28 cellular contexts compared by ENCODE assay signal in genomic region chr9:88897081-88897480, GRCh38.
"Had no signal": no experiment of that assay in that cellular context is flagged by ENCODE, and none has a peak within 500 bp of the region (broad histone marks: within the 10 kb centered on the region; RNA-seq: fewer than 3 reads in every experiment).

No MANE protein-coding gene starts in this region.

- H3K27me3 Mint-ChIP-seq: type B pancreatic cell had no signal

- H3K27ac Mint-ChIP-seq: naive thymus-derived CD4-positive, alpha-beta T cell; natural killer cell; nephron; neural progenitor cell; stimulated activated effector memory CD8-positive, alpha-beta T cell treated with anti-CD3 and anti-CD28 coated beads, Interleukin-12 subunit alpha, Interleukin-12 subunit beta, amount 100 ng/mL, for 72 hours; stimulated activated naive B cell treated with anti-CD40 and anti-IgM and Interleukin-4, amounts not matched to agents 10 μg/mL and 1 μg/mL and 100 μg/mL, for 72 hours; stimulated activated naive CD8-positive, alpha-beta T cell treated with anti-CD3 and anti-CD28 coated beads, Interleukin-15, Interleukin-2, amounts not matched to agents 100 ng/mL and 50 ng/mL, for 24 hours; type B pancreatic cell had no signal

- H3K79me2 ChIP-seq: parathyroid adenoma had no signal

- H3K9me3 ChIP-seq: ovary, prostate gland, right lobe of liver, sigmoid colon, stomach, thoracic aorta, thyroid gland, tibial nerve, upper lobe of right lung, uterus had no signal

- H3K27ac ChIP-seq: neural progenitor cell, ovary, parathyroid adenoma, prostate gland, right lobe of liver, sigmoid colon, stomach, thoracic aorta, thyroid gland, tibial nerve, upper lobe of right lung, uterus had no signal

- H3K4me1 Mint-ChIP-seq: naive thymus-derived CD4-positive, alpha-beta T cell; natural killer cell; neural progenitor cell; stimulated activated effector memory CD8-positive, alpha-beta T cell treated with anti-CD3 and anti-CD28 coated beads, Interleukin-12 subunit alpha, Interleukin-12 subunit beta, amount 100 ng/mL, for 72 hours; stimulated activated naive B cell treated with anti-CD40 and anti-IgM and Interleukin-4, amounts not matched to agents 10 μg/mL and 1 μg/mL and 100 μg/mL, for 72 hours had no signal

- H3K36me3 ChIP-seq: neural progenitor cell, ovary, prostate gland, right lobe of liver, sigmoid colon, stomach, thoracic aorta, thyroid gland, tibial nerve, upper lobe of right lung, uterus had no signal

- H3K9ac ChIP-seq: neural progenitor cell, parathyroid adenoma had no signal

- H2AFZ ChIP-seq: neural progenitor cell, parathyroid adenoma had no signal

- H3K9me3 Mint-ChIP-seq: naive thymus-derived CD4-positive, alpha-beta T cell; natural killer cell; nephron; stimulated activated effector memory CD8-positive, alpha-beta T cell treated with anti-CD3 and anti-CD28 coated beads, Interleukin-12 subunit alpha, Interleukin-12 subunit beta, amount 100 ng/mL, for 72 hours; stimulated activated naive B cell treated with anti-CD40 and anti-IgM and Interleukin-4, amounts not matched to agents 10 μg/mL and 1 μg/mL and 100 μg/mL, for 72 hours; stimulated activated naive CD8-positive, alpha-beta T cell treated with anti-CD3 and anti-CD28 coated beads, Interleukin-15, Interleukin-2, amounts not matched to agents 100 ng/mL and 50 ng/mL, for 24 hours; type B pancreatic cell had no signal

- H3K36me3 Mint-ChIP-seq: naive thymus-derived CD4-positive, alpha-beta T cell; natural killer cell; neural progenitor cell; stimulated activated effector memory CD8-positive, alpha-beta T cell treated with anti-CD3 and anti-CD28 coated beads, Interleukin-12 subunit alpha, Interleukin-12 subunit beta, amount 100 ng/mL, for 72 hours; stimulated activated naive B cell treated with anti-CD40 and anti-IgM and Interleukin-4, amounts not matched to agents 10 μg/mL and 1 μg/mL and 100 μg/mL, for 72 hours; type B pancreatic cell had no signal

- H3K4me3 ChIP-seq: neural progenitor cell, ovary, prostate gland, right lobe of liver, sigmoid colon, stomach, thoracic aorta, thyroid gland, tibial nerve, upper lobe of right lung, uterus had no signal

- H3K27me3 ChIP-seq: neural progenitor cell, ovary, right lobe of liver, sigmoid colon, stomach, thyroid gland, tibial nerve, upper lobe of right lung, uterus had no signal

- DNase-seq: naive thymus-derived CD4-positive, alpha-beta T cell; natural killer cell; occipital lobe; ovary; posterior cingulate gyrus; right cardiac atrium; right lobe of liver; sigmoid colon; small intestine; stimulated activated CD4-positive, alpha-beta T cell treated with anti-CD3 and anti-CD28 coated beads, Interleukin-15, amount 100 ng/mL, for 24 hours; stimulated activated CD4-positive, alpha-beta T cell treated with anti-CD3 and anti-CD28 coated beads, Interleukin-2, amount 100 ng/mL, for 24 hours; stimulated activated CD4-positive, alpha-beta T cell treated with anti-CD3 and anti-CD28 coated beads, Interleukin-2, amount 100 ng/mL, for 48 hours; stimulated activated CD4-positive, alpha-beta T cell treated with anti-CD3 and anti-CD28 coated beads, Interleukin-4, amount 100 ng/mL, for 24 hours; stimulated activated naive B cell treated with anti-CD40 and anti-IgM and Interleukin-4, amounts not matched to agents 10 μg/mL and 1 μg/mL and 100 μg/mL, for 72 hours; stimulated activated naive CD4-positive, alpha-beta T cell treated with Interleukin-2 at 50 U/mL for 16 hours; stomach; thyroid gland; upper lobe of right lung; uterus had no signal

- H3K4me3 Mint-ChIP-seq: naive thymus-derived CD4-positive, alpha-beta T cell; natural killer cell; nephron; neural progenitor cell; stimulated activated effector memory CD8-positive, alpha-beta T cell treated with anti-CD3 and anti-CD28 coated beads, Interleukin-12 subunit alpha, Interleukin-12 subunit beta, amount 100 ng/mL, for 72 hours; stimulated activated naive B cell treated with anti-CD40 and anti-IgM and Interleukin-4, amounts not matched to agents 10 μg/mL and 1 μg/mL and 100 μg/mL, for 72 hours; stimulated activated naive CD8-positive, alpha-beta T cell treated with anti-CD3 and anti-CD28 coated beads, Interleukin-15, Interleukin-2, amounts not matched to agents 100 ng/mL and 50 ng/mL, for 24 hours; type B pancreatic cell had no signal

- H3K4me1 ChIP-seq: neural progenitor cell, parathyroid adenoma, right lobe of liver, stomach, thyroid gland, tibial nerve, upper lobe of right lung, uterus had no signal

- H3K4me2 ChIP-seq: neural progenitor cell had no signal

- ATAC-seq: naive thymus-derived CD4-positive, alpha-beta T cell; natural killer cell; right cardiac atrium; right lobe of liver; stimulated activated effector memory CD8-positive, alpha-beta T cell treated with anti-CD3 and anti-CD28 coated beads, Interleukin-12 subunit alpha, Interleukin-12 subunit beta, amount 100 ng/mL, for 72 hours; stimulated activated naive B cell treated with anti-CD40 and anti-IgM and Interleukin-4, amounts not matched to agents 10 μg/mL and 1 μg/mL and 100 μg/mL, for 72 hours; upper lobe of right lung had no signal
